ENCODE assay signal across 1 cellular context in genomic region chr17:50719924-50720805, GRCh38.
TF ChIP-seq lines count a peak whose summit lies in the region.

No MANE protein-coding gene starts in this region.

TF ChIP-seq in endothelial cell of umbilical vein, 7 proteins besides CTCF, POLR2A, EP300 and RAD21:
- no peak for TF ChIP-seq MYC (IDR thresholded peaks at IDR 0.05; ENCODE audit: low read depth, low read length)
- no peak for TF ChIP-seq MAX (IDR thresholded peaks at IDR 0.05; ENCODE audit: insufficient read depth, insufficient read length)
- TF ChIP-seq EZH2 (IDR thresholded peaks at IDR 0.05; ENCODE audit: borderline replicate concordance, low read depth, low read length, severe bottlenecking) = no peak
- TF ChIP-seq GATA2 (IDR thresholded peaks at IDR 0.05; ENCODE audit: insufficient read depth, insufficient read length, low read depth, low read length) = no peak
- no peak for TF ChIP-seq POLR2AphosphoS5 (IDR thresholded peaks at IDR 0.05; ENCODE audit: insufficient read depth, low read depth, low read length)
- no peak for TF ChIP-seq FOS (IDR thresholded peaks at IDR 0.05; ENCODE audit: borderline replicate concordance, insufficient read depth, low read length)
- no peak for TF ChIP-seq JUN (IDR thresholded peaks at IDR 0.05; ENCODE audit: borderline replicate concordance, insufficient read depth, insufficient read length, low read depth)
